ENCODE assay signal across 7 cellular contexts in genomic region chr6:34465551-34466241, GRCh38. TPM values are rescaled to one million over a fixed set of nuclear protein-coding genes. Genes with fewer than 3 reads are reported as not detected.
DNase-seq lines count a peak whose midpoint lies in the region; ATAC-seq, FAIRE-seq and TF ChIP-seq lines count a peak whose summit lies in the region.

Gene PACSIN1 (plus strand): TSS chr6:34466076. CDS start chr6:34526306, 60,230 bp downstream.

- H3K4me3 ChIP-seq in astrocyte (ENCODE audit: insufficient read depth, low read depth, low read length) (peak within 1 kb of the TSS; percentile 28), iPS-20b (ENCODE audit: low read length) (peak within 1 kb of the TSS; percentile 76), testis (peak within 1 kb of the TSS; percentile 24 to 46)

- H3K9me3 ChIP-seq in astrocyte (ENCODE audit: insufficient read depth, low read depth, low read length) (no peaks in the 10 kb centered on the region), iPS-20b (ENCODE audit: insufficient read depth, low read depth, low read length) (no peaks in the 10 kb centered on the region), testis (no peaks in the 10 kb centered on the region)

- H3K4me2 ChIP-seq in astrocyte (ENCODE audit: low read length): peak within 1 kb of the TSS; percentile 79

- H3K9ac ChIP-seq in astrocyte (ENCODE audit: low read length) (no peak within 1 kb of the TSS), iPS-20b (ENCODE audit: low read depth, low read length) (peak within 1 kb of the TSS; percentile 51; the same call in 1 of the 2 replicates)

- intact Hi-C loops in testis (cut with DNase I; ENCODE audit: low total_unique reads): no loop called here

- H3K36me3 Mint-ChIP-seq in astrocyte (ENCODE audit: low read depth, unreplicated experiment): no peaks in the 10 kb centered on the region

- H3K27ac ChIP-seq in astrocyte (ENCODE audit: low read depth, low read length) (no peak within 1 kb of the TSS), iPS-20b (ENCODE audit: low read length) (no peak within 1 kb of the TSS), testis (no peak within 1 kb of the TSS)

- WGBS in testis, 2 donors: 0 to 1% methylated on average over 10 to 64 of the region's 65 CpGs

- DNase-seq in ELR (ENCODE audit: low read depth) (peak; percentile 37), NCI-H2029 treated with DMSO at 0.1 percent for 48 hours (lab: John Stamatoyannopoulos, UW) (peak; percentile 10), astrocyte (ENCODE audit: low read depth) (no peak), testis (peak; percentile 27)
- DNase-seq in central memory CD4-positive, alpha-beta T cell: no peak

- peaks cover 5% of the 10 kb centered on the region for H3K4me1 ChIP-seq in astrocyte (ENCODE audit: insufficient read depth, low read length)
- H3K4me1 ChIP-seq in iPS-20b (ENCODE audit: insufficient read depth, low read length): no peaks in the 10 kb centered on the region
- peaks cover 4% of the 10 kb centered on the region for H3K4me1 ChIP-seq in testis

- H3K27me3 Mint-ChIP-seq in astrocyte (ENCODE audit: low read depth, unreplicated experiment): peaks cover 37% of the 10 kb centered on the region

- H3K36me3 ChIP-seq in astrocyte (ENCODE audit: insufficient read depth, low read length) (no peaks in the 10 kb centered on the region), iPS-20b (ENCODE audit: insufficient read depth, low read depth, low read length) (no peaks in the 10 kb centered on the region), testis (ENCODE audit: low read depth, missing control alignments) (no peaks in the 10 kb centered on the region)

- H3K4me1 Mint-ChIP-seq in astrocyte (ENCODE audit: low read depth, unreplicated experiment): peaks cover 3% of the 10 kb centered on the region

- H3K4me3 Mint-ChIP-seq in astrocyte (ENCODE audit: unreplicated experiment): peak within 1 kb of the TSS; percentile 74

- no peaks in the 10 kb centered on the region for H3K9me3 Mint-ChIP-seq in astrocyte (ENCODE audit: unreplicated experiment)

- H3K27me3 ChIP-seq in astrocyte (ENCODE audit: insufficient read depth, low read length) (peaks cover 10% of the 10 kb centered on the region), iPS-20b (ENCODE audit: insufficient read depth, low read length) (peaks cover 22% of the 10 kb centered on the region), testis (no peaks in the 10 kb centered on the region)

- FAIRE-seq in astrocyte (lab: Jason Lieb, UNC): no peak

- TF ChIP-seq CTCF in astrocyte (IDR thresholded peaks at IDR 0.05; ENCODE audit: insufficient read depth, low read depth, low read length) (no peak), testis (IDR thresholded peaks at IDR 0.05) (no peak)

- H3K27ac Mint-ChIP-seq in astrocyte (ENCODE audit: unreplicated experiment): no peak within 1 kb of the TSS

- no peaks in the 10 kb centered on the region for H3K79me2 ChIP-seq in astrocyte (ENCODE audit: insufficient read depth, low read length)

- no peak for ATAC-seq in HG03354 (IDR thresholded peaks at IDR 0.05; ENCODE audit: poor library complexity, severe bottlenecking, unreplicated experiment)

- H4K20me1 ChIP-seq in astrocyte (ENCODE audit: insufficient read depth, low read length): no peaks in the 10 kb centered on the region

- no peak for TF ChIP-seq POLR2A in testis (IDR thresholded peaks at IDR 0.05)

- peak within 1 kb of the TSS; percentile 60 for H2AFZ ChIP-seq in astrocyte (ENCODE audit: low read depth, low read length)

RNA-seq across cellular contexts. Expression of gene PACSIN1, which starts in this region (rescaled TPM):
- total RNA-seq in astrocyte (0.32 and 0.46 TPM in 2 replicates), testis (1 to 10 TPM; 2.5 to 3.1 TPM)
- 2.1 TPM for polyA plus RNA-seq in testis (ENCODE audit: insufficient read depth, low read depth, low replicate concordance)

Comparison
In these comparisons a context has a peak if more than half of its experiments do, and no peak if none do; other contexts are left out.
1. DNase-seq: peak in ELR (single experiment), NCI-H2029 treated with DMSO at 0.1 percent for 48 hours (single experiment) and testis (single experiment); none in astrocyte (single experiment) and central memory CD4-positive, alpha-beta T cell (single experiment).
2. Peak in every context shown above with its lines, with median percentiles within 50 percentile points of each other: H3K4me3 ChIP-seq.